Comparison of ENCODE assay signal across 8 cellular contexts in the genomic region with DNA sequence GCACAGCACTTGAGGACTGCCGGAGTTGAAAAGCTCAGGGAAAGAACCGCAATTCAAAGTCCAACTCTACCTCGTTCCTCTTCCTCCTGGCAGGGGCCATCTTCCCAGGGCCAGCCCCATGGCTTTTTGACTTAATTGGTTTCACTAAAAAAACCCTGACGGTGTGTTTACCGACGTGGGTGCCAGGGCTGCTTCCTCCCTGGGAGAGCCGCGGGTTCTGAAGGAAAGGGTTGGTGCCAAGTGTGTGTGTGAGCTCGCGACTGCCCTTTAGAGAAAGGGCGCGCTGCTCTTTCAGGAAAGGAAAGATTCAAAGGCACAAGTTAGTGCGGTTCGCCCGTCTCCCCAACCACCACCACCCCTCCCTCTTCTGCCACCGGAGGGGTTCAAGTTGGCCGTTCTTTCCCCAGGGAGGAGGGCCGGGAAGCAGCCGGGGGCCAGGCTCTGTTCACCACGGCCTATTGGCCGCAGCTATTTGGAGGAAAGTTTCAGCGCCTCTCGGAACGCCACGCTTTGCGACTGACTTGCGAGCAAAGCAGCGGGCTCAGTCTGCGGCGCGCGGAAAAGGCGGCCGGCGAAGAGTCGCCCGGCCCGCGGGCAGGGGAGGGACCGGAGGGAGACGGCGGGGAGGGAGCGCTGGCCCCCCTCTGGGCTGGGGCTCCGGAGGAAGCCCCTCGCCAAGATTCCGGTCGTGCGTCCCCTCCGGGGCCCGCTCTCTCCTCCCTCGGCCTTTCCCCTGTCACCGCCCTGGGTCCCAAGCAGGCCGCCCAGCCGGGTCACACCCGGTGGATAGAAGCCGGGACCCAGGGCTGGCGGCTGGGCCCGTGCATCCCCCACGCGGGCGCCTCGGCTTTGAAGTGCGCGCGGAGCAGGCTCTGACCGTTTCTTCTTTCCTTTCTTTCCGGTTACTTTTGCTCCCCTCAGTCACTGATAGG.
DNase-seq lines count a peak whose midpoint lies in the region; ATAC-seq and TF ChIP-seq lines count a peak whose summit lies in the region.

No MANE protein-coding gene starts in this region.

- peak overlapping the region; percentile 89 for H3K27ac ChIP-seq in SK-N-MC
- H3K27ac ChIP-seq in esophagus muscularis mucosa (replicated peaks in 1 of 4): peak overlapping the region; percentile 97 to 98 (median 98)
- no peak overlapping the region for H3K27ac ChIP-seq in naive thymus-derived CD4-positive, alpha-beta T cell (ENCODE audit: low read depth, low read length)

- ATAC-seq in HG02870 (IDR thresholded peaks at IDR 0.05; ENCODE audit: unreplicated experiment): peak; percentile 26
- ATAC-seq in naive thymus-derived CD4-positive, alpha-beta T cell: no peak

- H3K36me3 ChIP-seq in SK-N-MC (ENCODE audit: insufficient read depth, low read length): no peaks in the 10 kb centered on the region
- no peaks in the 10 kb centered on the region for H3K36me3 ChIP-seq in esophagus muscularis mucosa
- H3K36me3 ChIP-seq in naive thymus-derived CD4-positive, alpha-beta T cell (ENCODE audit: control insufficient read depth in 2 of 3, insufficient read depth in 3 of 3, low read length in 3 of 3): no peaks in the 10 kb centered on the region

- POLR2A ChIA-PET in naive thymus-derived CD4-positive, alpha-beta T cell (lab: Charles Lee): no interaction called here

- TF ChIP-seq CTCF in esophagus muscularis mucosa (IDR thresholded peaks at IDR 0.05): no peak

- H3K4me1 ChIP-seq in esophagus muscularis mucosa: peaks cover 28 to 42% (median 34%) of the 10 kb centered on the region in 4 donors
- H3K4me1 ChIP-seq in naive thymus-derived CD4-positive, alpha-beta T cell (ENCODE audit: control insufficient read depth in 2 of 2, insufficient read depth in 2 of 2, low read length in 2 of 2): peaks cover 17 to 21% of the 10 kb centered on the region in 2 donors

- intact Hi-C loops in esophagus muscularis mucosa (cut with DNase I): loop anchor here (2.0 to 10.0 kb wide), 3 partner anchors 334 to 860 kb away; no protein-coding TSS in a partner anchor
- intact Hi-C loops in naive thymus-derived CD4-positive, alpha-beta T cell (cut with micrococcal nuclease): loop anchor here in 1 of 2 donors (10.0 kb wide), 2 partner anchors 840 to 1600 kb away; a partner anchor contains a TSS

- H3K4me3 ChIP-seq in SK-N-MC: peak overlapping the region; percentile 97
- H3K4me3 ChIP-seq in esophagus muscularis mucosa: peak overlapping the region; percentile 83 to 90 (median 85)
- peak overlapping the region; percentile 42 for H3K4me3 ChIP-seq in naive thymus-derived CD4-positive, alpha-beta T cell (ENCODE audit: low read length)

- peak overlapping the region; percentile 84 for H3K9ac ChIP-seq in SK-N-MC (ENCODE audit: insufficient read length)

- no peaks in the 10 kb centered on the region for H3K9me3 ChIP-seq in SK-N-MC (ENCODE audit: low read depth, low read length)
- no peaks in the 10 kb centered on the region for H3K9me3 ChIP-seq in esophagus muscularis mucosa
- no peaks in the 10 kb centered on the region for H3K9me3 ChIP-seq in naive thymus-derived CD4-positive, alpha-beta T cell (ENCODE audit: control insufficient read depth in 2 of 3, low read length in 3 of 3)

- CTCF ChIA-PET in naive thymus-derived CD4-positive, alpha-beta T cell (lab: Charles Lee): no interaction called here

- peaks cover 73 to 83% (median 82%) of the 10 kb centered on the region in 5 donors for H3K27me3 Mint-ChIP-seq in naive thymus-derived CD4-positive, alpha-beta T cell

- H3K36me3 Mint-ChIP-seq in naive thymus-derived CD4-positive, alpha-beta T cell: peaks cover 0 to 1% (median 0%) of the 10 kb centered on the region in 5 donors

- peaks cover 0 to 2% (median 0%) of the 10 kb centered on the region in 11 donors for H3K9me3 Mint-ChIP-seq in naive thymus-derived CD4-positive, alpha-beta T cell

- TF ChIP-seq EP300 in esophagus muscularis mucosa (IDR thresholded peaks at IDR 0.05): no peak

- H3K27me3 ChIP-seq in esophagus muscularis mucosa: peaks cover 0 to 30% (median 0%) of the 10 kb centered on the region in 4 donors
- peaks cover 8 to 18% of the 10 kb centered on the region in 2 donors for H3K27me3 ChIP-seq in naive thymus-derived CD4-positive, alpha-beta T cell (ENCODE audit: control insufficient read depth in 2 of 2, insufficient read depth in 2 of 2, low read length in 2 of 2)

- WGBS in esophagus muscularis mucosa: 3% methylated on average over 28 of the region's 67 CpGs

- DNase-seq in NCI-H1417 (lab: John Stamatoyannopoulos, UW) (peak; percentile 78 to 93 (median 92)), NCI-H1417 treated with DMSO at 0.1 percent for 48 hours (lab: John Stamatoyannopoulos, UW) (no peak), SK-N-MC (ENCODE audit: low read depth, low spot score) (no peak), esophagus muscularis mucosa (ENCODE audit: extremely low spot score) (no peak), inferior parietal cortex (ENCODE audit: extremely low spot score) (no peak), SW 1271 (lab: John Stamatoyannopoulos, UW) (no peak)
- no peak for DNase-seq in naive thymus-derived CD4-positive, alpha-beta T cell

- peak overlapping the region in 1 of 9 donors; percentile 84 for H3K27ac Mint-ChIP-seq in naive thymus-derived CD4-positive, alpha-beta T cell

- TF ChIP-seq POLR2A in esophagus muscularis mucosa (IDR thresholded peaks at IDR 0.05; ENCODE audit: low read depth): no peak

- peaks cover 6 to 53% (median 37%) of the 10 kb centered on the region in 7 donors for H3K4me1 Mint-ChIP-seq in naive thymus-derived CD4-positive, alpha-beta T cell

- H3K4me3 Mint-ChIP-seq in naive thymus-derived CD4-positive, alpha-beta T cell: peak overlapping the region; percentile 61 to 90 (median 76)

Comparison
In these comparisons a context has a peak if more than half of its experiments do, and no peak if none do; other contexts are left out.
1. DNase-seq: peak in NCI-H1417 (3 of 3); none in NCI-H1417 treated with DMSO at 0.1 percent for 48 hours (single experiment), SK-N-MC (single experiment), esophagus muscularis mucosa (single experiment), naive thymus-derived CD4-positive, alpha-beta T cell (0 of 9), inferior parietal cortex (single experiment) and SW 1271 (0 of 2).
2. H3K4me3 ChIP-seq: peak in every context shown above with its lines; median percentile 97 in SK-N-MC; 85 in esophagus muscularis mucosa; 42 in naive thymus-derived CD4-positive, alpha-beta T cell.